Comparison of ENCODE assay signal across 3 cellular contexts in genomic region chr4:43362875-43363636, GRCh38.
TF ChIP-seq lines count a peak whose summit lies in the region.

No MANE protein-coding gene starts in this region.

TF ChIP-seq in HepG2, 621 proteins besides CTCF, POLR2A, EP300 and RAD21:
- TF ChIP-seq ATRX (CRISPR knock-in tag; IDR thresholded peaks at IDR 0.05; ENCODE audit: borderline replicate concordance) (no peak), MAFK (conservative IDR thresholded peaks at IDR 0.05 in 1 of 2, IDR thresholded peaks at IDR 0.05 in 1 of 2; ENCODE audit: low read length in 2 of 2) (peak; percentile 40 to 74), MAFF (IDR thresholded peaks at IDR 0.05; ENCODE audit: low read depth, low read length) (peak; percentile 52; the same call in 1 of the 2 replicates)

TF ChIP-seq in IMR-90, 13 proteins besides CTCF, POLR2A, EP300 and RAD21:
- TF ChIP-seq, protein P1, sequence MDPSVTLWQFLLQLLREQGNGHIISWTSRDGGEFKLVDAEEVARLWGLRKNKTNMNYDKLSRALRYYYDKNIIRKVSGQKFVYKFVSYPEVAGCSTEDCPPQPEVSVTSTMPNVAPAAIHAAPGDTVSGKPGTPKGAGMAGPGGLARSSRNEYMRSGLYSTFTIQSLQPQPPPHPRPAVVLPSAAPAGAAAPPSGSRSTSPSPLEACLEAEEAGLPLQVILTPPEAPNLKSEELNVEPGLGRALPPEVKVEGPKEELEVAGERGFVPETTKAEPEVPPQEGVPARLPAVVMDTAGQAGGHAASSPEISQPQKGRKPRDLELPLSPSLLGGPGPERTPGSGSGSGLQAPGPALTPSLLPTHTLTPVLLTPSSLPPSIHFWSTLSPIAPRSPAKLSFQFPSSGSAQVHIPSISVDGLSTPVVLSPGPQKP (IDR thresholded peaks at IDR 0.05; ENCODE audit: borderline replicate concordance, low read depth, low read length), result no peak
- TF ChIP-seq NFE2L2 (IDR thresholded peaks at IDR 0.05; ENCODE audit: low read depth, low read length) (no peak), MXI1 (IDR thresholded peaks at IDR 0.05; ENCODE audit: borderline replicate concordance, low read depth, low read length) (no peak), SMC3 (IDR thresholded peaks at IDR 0.05; ENCODE audit: low read depth, low read length) (no peak), MAFK (IDR thresholded peaks at IDR 0.05; ENCODE audit: low read depth, low read length) (peak; percentile 57)

TF ChIP-seq in K562, 482 proteins besides CTCF, POLR2A, EP300 and RAD21:
- peak; percentile 14; the same call in 1 of the 2 replicates for TF ChIP-seq ZNF316 (IDR thresholded peaks at IDR 0.05)
- 0 out of 2 replicates have a peak, but pooled peaks have one; percentile 13 for TF ChIP-seq MAFG (tag; conservative IDR thresholded peaks at IDR 0.05)
- TF ChIP-seq, protein P2, sequence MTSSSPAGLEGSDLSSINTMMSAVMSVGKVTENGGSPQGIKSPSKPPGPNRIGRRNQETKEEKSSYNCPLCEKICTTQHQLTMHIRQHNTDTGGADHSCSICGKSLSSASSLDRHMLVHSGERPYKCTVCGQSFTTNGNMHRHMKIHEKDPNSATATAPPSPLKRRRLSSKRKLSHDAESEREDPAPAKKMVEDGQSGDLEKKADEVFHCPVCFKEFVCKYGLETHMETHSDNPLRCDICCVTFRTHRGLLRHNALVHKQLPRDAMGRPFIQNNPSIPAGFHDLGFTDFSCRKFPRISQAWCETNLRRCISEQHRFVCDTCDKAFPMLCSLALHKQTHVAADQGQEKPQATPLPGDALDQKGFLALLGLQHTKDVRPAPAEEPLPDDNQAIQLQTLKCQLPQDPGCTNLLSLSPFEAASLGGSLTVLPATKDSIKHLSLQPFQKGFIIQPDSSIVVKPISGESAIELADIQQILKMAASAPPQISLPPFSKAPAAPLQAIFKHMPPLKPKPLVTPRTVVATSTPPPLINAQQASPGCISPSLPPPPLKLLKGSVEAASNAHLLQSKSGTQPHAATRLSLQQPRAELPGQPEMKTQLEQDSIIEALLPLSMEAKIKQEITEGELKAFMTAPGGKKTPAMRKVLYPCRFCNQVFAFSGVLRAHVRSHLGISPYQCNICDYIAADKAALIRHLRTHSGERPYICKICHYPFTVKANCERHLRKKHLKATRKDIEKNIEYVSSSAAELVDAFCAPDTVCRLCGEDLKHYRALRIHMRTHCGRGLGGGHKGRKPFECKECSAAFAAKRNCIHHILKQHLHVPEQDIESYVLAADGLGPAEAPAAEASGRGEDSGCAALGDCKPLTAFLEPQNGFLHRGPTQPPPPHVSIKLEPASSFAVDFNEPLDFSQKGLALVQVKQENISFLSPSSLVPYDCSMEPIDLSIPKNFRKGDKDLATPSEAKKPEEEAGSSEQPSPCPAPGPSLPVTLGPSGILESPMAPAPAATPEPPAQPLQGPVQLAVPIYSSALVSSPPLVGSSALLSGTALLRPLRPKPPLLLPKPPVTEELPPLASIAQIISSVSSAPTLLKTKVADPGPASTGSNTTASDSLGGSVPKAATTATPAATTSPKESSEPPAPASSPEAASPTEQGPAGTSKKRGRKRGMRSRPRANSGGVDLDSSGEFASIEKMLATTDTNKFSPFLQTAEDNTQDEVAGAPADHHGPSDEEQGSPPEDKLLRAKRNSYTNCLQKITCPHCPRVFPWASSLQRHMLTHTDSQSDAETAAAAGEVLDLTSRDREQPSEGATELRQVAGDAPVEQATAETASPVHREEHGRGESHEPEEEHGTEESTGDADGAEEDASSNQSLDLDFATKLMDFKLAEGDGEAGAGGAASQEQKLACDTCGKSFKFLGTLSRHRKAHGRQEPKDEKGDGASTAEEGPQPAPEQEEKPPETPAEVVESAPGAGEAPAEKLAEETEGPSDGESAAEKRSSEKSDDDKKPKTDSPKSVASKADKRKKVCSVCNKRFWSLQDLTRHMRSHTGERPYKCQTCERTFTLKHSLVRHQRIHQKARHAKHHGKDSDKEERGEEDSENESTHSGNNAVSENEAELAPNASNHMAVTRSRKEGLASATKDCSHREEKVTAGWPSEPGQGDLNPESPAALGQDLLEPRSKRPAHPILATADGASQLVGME (CRISPR knock-in tag; IDR thresholded peaks at IDR 0.05), result no peak
- no peak for TF ChIP-seq ZNF277 (CRISPR knock-in tag; IDR thresholded peaks at IDR 0.05; ENCODE audit: borderline replicate concordance)
- 0 out of 2 replicates have a peak, but pooled peaks have one; percentile 3 for TF ChIP-seq C11orf30 (IDR thresholded peaks at IDR 0.05; ENCODE audit: low read depth)
